ENCODE assay signal across 8 cellular contexts in the genomic region with DNA sequence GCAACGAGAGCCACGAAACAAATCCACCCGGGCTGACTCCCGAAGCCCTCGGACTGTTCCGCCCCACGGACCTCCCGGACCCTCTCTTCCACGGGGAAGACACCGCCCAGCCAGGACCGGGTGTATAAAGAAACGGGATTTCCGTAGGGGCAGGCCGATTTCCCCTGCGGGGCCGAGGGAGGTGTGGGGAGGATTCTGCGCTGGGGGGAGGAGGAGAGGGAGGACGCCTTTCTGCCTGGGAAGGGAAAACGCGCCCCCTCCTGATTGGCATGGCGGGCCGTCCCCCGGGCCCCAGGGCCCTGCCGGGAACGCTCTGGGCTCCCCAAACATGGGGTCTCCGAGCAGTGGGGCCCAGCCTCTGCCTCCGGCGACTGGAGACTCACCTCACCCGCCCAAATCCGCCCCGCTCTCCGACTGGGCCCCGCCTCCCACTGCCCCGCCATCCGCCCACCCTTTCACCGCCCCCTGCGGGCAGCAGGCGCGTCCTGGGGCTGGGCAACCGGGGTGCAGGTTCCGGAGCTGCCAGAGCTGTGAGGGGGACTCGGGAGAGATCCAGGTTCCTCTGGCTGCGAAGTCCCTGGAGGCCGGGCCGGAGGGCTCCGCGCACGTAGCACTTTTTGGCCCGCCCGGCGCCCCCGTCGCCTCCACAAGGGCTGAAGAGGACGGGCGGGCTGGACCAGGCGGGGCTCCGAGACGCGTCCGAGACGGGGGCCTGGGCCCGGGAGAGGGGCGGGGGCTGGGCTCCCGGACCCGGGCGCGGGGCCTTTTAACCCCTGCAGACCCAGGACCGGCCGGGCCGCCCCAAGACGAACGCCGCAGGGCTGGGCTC. TPM values are rescaled to one million over a fixed set of nuclear protein-coding genes. Genes with fewer than 3 reads are reported as not detected.
A peak's percentile ranks its signal among the peaks of the same experiment; 100 is the strongest.
DNase-seq lines count a peak whose midpoint lies in the region; ATAC-seq and TF ChIP-seq lines count a peak whose summit lies in the region.

No MANE protein-coding gene starts in this region.

- WGBS in gastroesophageal sphincter (ENCODE audit: low coverage in 1 of 2), 2 donors: 0% methylated on average over 3 of the region's 73 CpGs; no CpG with 5 or more reads in 1 of the 2 donors
- 0 to 1% (median 0%) methylated on average over 51 to 73 of the region's 73 CpGs for WGBS in ovary, 3 donors

- H3K4me1 Mint-ChIP-seq in activated T-helper 2 cell treated with anti-CD3 and anti-CD28 coated beads, Interferon-gamma antibody, Interleukin-2, Interleukin-4, amounts not matched to agents 10 μg/mL and 5 μg/mL and 100 μg/mL, durations not matched to agents 14 hours and 24 hours and 36 hours (ENCODE audit: low read depth): peaks cover 6% of the 10 kb centered on the region

- H3K36me3 ChIP-seq in gastroesophageal sphincter (peaks cover 0 to 23% of the 10 kb centered on the region in 2 donors), ovary (no peaks in the 10 kb centered on the region), upper lobe of right lung (peaks cover 18% of the 10 kb centered on the region)

- TF ChIP-seq CTCF in gastroesophageal sphincter (IDR thresholded peaks at IDR 0.05): peak in 3 of 4 experiments; percentile 2 to 63 (median 14)
- peak in 2 of 3 donors; percentile 35 to 44 for TF ChIP-seq CTCF in ovary (IDR thresholded peaks at IDR 0.05)
- TF ChIP-seq CTCF in upper lobe of right lung (IDR thresholded peaks at IDR 0.05): peak; percentile 28

- H3K4me3 Mint-ChIP-seq in activated T-helper 2 cell treated with anti-CD3 and anti-CD28 coated beads, Interferon-gamma antibody, Interleukin-2, Interleukin-4, amounts not matched to agents 10 μg/mL and 5 μg/mL and 100 μg/mL, durations not matched to agents 14 hours and 24 hours and 36 hours (ENCODE audit: low read depth): peak overlapping the region; percentile 75

- peaks cover 9% of the 10 kb centered on the region for H3K9me3 Mint-ChIP-seq in activated T-helper 2 cell treated with anti-CD3 and anti-CD28 coated beads, Interferon-gamma antibody, Interleukin-2, Interleukin-4, amounts not matched to agents 10 μg/mL and 5 μg/mL and 100 μg/mL, durations not matched to agents 14 hours and 24 hours and 36 hours

- peak overlapping the region; percentile 63 for H3K27ac Mint-ChIP-seq in activated T-helper 2 cell treated with anti-CD3 and anti-CD28 coated beads, Interferon-gamma antibody, Interleukin-2, Interleukin-4, amounts not matched to agents 10 μg/mL and 5 μg/mL and 100 μg/mL, durations not matched to agents 14 hours and 24 hours and 36 hours

- peaks cover 0 to 4% (median 0%) of the 10 kb centered on the region in 3 donors for H3K9me3 ChIP-seq in gastroesophageal sphincter
- H3K9me3 ChIP-seq in ovary: no peaks in the 10 kb centered on the region
- H3K9me3 ChIP-seq in upper lobe of right lung: no peaks in the 10 kb centered on the region

- H3K4me1 ChIP-seq in gastroesophageal sphincter (peaks cover 0 to 41% (median 20%) of the 10 kb centered on the region in 3 donors), ovary (ENCODE audit: insufficient read depth) (peaks cover 10% of the 10 kb centered on the region), upper lobe of right lung (peaks cover 21% of the 10 kb centered on the region)

- peak; percentile 47 to 71 for DNase-seq in NOMO-1 (lab: John Stamatoyannopoulos, UW; ENCODE audit: unreplicated experiment in 2 of 2)
- DNase-seq in NOMO-1 treated with dmso at 0.1 percent for 144 hours (lab: John Stamatoyannopoulos, UW; ENCODE audit: unreplicated experiment): no peak
- DNase-seq in NCI-H345 (lab: John Stamatoyannopoulos, UW): peak; percentile 79
- DNase-seq in activated T-helper 2 cell treated with anti-CD3 and anti-CD28 coated beads, Interferon-gamma antibody, Interleukin-2, Interleukin-4, amounts not matched to agents 10 μg/mL and 5 μg/mL and 100 μg/mL, durations not matched to agents 14 hours and 24 hours and 36 hours (ENCODE audit: low spot score): peak; percentile 69
- DNase-seq in ovary: peak; percentile 67 to 82 (median 81)
- peak; percentile 88 for DNase-seq in upper lobe of right lung

- ATAC-seq in HG02885 (IDR thresholded peaks at IDR 0.05; ENCODE audit: poor library complexity, unreplicated experiment) (peak; percentile 45), gastroesophageal sphincter (peak; percentile 77), upper lobe of right lung (peak; percentile 53)

- H3K4me3 ChIP-seq in gastroesophageal sphincter (peak overlapping the region; percentile 62 to 99), ovary (peak overlapping the region; percentile 69), upper lobe of right lung (peak overlapping the region; percentile 87)

- intact Hi-C loops in activated T-helper 2 cell treated with anti-CD3 and anti-CD28 coated beads, Interferon-gamma antibody, Interleukin-2, Interleukin-4, amounts not matched to agents 10 μg/mL and 5 μg/mL and 100 μg/mL, durations not matched to agents 14 hours and 24 hours and 36 hours (cut with micrococcal nuclease): loop anchor here (1.0 to 2.0 kb wide), 2 partner anchors 17 to 33 kb away; a partner anchor contains a TSS
- intact Hi-C loops in ovary (cut with DNase I) (no loop called here), upper lobe of right lung (cut with DNase I) (no loop called here)

- H3K27me3 ChIP-seq in gastroesophageal sphincter (no peaks in the 10 kb centered on the region), ovary (no peaks in the 10 kb centered on the region), upper lobe of right lung (no peaks in the 10 kb centered on the region)

- TF ChIP-seq EP300 in gastroesophageal sphincter (IDR thresholded peaks at IDR 0.05) (no peak), ovary (IDR thresholded peaks at IDR 0.05) (no peak)

- H3K27ac ChIP-seq in gastroesophageal sphincter (peak overlapping the region; percentile 26 to 98 (median 92)), ovary (peak overlapping the region; percentile 15 to 92), upper lobe of right lung (peak overlapping the region; percentile 97)

- H3K27me3 Mint-ChIP-seq in activated T-helper 2 cell treated with anti-CD3 and anti-CD28 coated beads, Interferon-gamma antibody, Interleukin-2, Interleukin-4, amounts not matched to agents 10 μg/mL and 5 μg/mL and 100 μg/mL, durations not matched to agents 14 hours and 24 hours and 36 hours (ENCODE audit: low read depth): peaks cover 9% of the 10 kb centered on the region

- TF ChIP-seq POLR2A in gastroesophageal sphincter (IDR thresholded peaks at IDR 0.05): no peak
- TF ChIP-seq POLR2A in ovary (IDR thresholded peaks at IDR 0.05): no peak

- peaks cover 33% of the 10 kb centered on the region for H3K36me3 Mint-ChIP-seq in activated T-helper 2 cell treated with anti-CD3 and anti-CD28 coated beads, Interferon-gamma antibody, Interleukin-2, Interleukin-4, amounts not matched to agents 10 μg/mL and 5 μg/mL and 100 μg/mL, durations not matched to agents 14 hours and 24 hours and 36 hours (ENCODE audit: low read depth)

RNA-seq across cellular contexts. Expression of a gene that starts 0.6 kb away (rescaled TPM):
- total RNA-seq in activated T-helper 2 cell treated with anti-CD3 and anti-CD28 coated beads, Interferon-gamma antibody, Interleukin-2, Interleukin-4, amounts not matched to agents 10 μg/mL and 5 μg/mL and 100 μg/mL, durations not matched to agents 14 hours and 24 hours and 36 hours: 135 and 143 TPM in 2 replicates
- total RNA-seq in gastroesophageal sphincter: 100 to 1,000 TPM; 114 to 256 (median 162) TPM
- 100 to 1,000 TPM in 6 of 7 donors, 10 to 100 TPM in 1; 53.8 to 315 (median 201) TPM for total RNA-seq in ovary
- 100 to 1,000 TPM in 1 of 2 donors, 1 to 10 TPM in 1; 4.9 to 232 TPM for polyA plus RNA-seq in ovary
- total RNA-seq in upper lobe of right lung: 355 TPM

RNA-seq across cellular contexts. Expression of a gene that starts 17.2 kb away (rescaled TPM):
- 0.32 and 0.46 TPM in 2 replicates for total RNA-seq in activated T-helper 2 cell treated with anti-CD3 and anti-CD28 coated beads, Interferon-gamma antibody, Interleukin-2, Interleukin-4, amounts not matched to agents 10 μg/mL and 5 μg/mL and 100 μg/mL, durations not matched to agents 14 hours and 24 hours and 36 hours
- 1 to 10 TPM in 1 of 4 donors, under 1 TPM in 2, not detected in 1; 0.13 to 2.1 (median 0.42) TPM for total RNA-seq in gastroesophageal sphincter
- total RNA-seq in ovary: under 1 TPM in 5 of 7 donors, not detected in 2; 0.08 to 0.46 (median 0.15) TPM
- polyA plus RNA-seq in ovary: under 1 TPM; 0.07 to 0.08 TPM
- 4.9 TPM for total RNA-seq in upper lobe of right lung

RNA-seq across cellular contexts. Expression of a gene that starts 21.1 kb away (rescaled TPM):
- 1.4 and 2.4 TPM in 2 replicates for total RNA-seq in activated T-helper 2 cell treated with anti-CD3 and anti-CD28 coated beads, Interferon-gamma antibody, Interleukin-2, Interleukin-4, amounts not matched to agents 10 μg/mL and 5 μg/mL and 100 μg/mL, durations not matched to agents 14 hours and 24 hours and 36 hours
- 1 to 10 TPM in 3 of 4 donors, under 1 TPM in 1; 0.47 to 6.5 (median 3.4) TPM for total RNA-seq in gastroesophageal sphincter
- total RNA-seq in ovary: under 1 TPM; 0.36 to 0.94 (median 0.69) TPM
- polyA plus RNA-seq in ovary: 1 to 10 TPM in 1 of 2 donors, under 1 TPM in 1; 0.25 to 1.3 TPM
- total RNA-seq in upper lobe of right lung: 0.67 TPM

RNA-seq across cellular contexts. Expression of a gene that starts 27.6 kb away (rescaled TPM):
- not detected in 2 replicates for total RNA-seq in activated T-helper 2 cell treated with anti-CD3 and anti-CD28 coated beads, Interferon-gamma antibody, Interleukin-2, Interleukin-4, amounts not matched to agents 10 μg/mL and 5 μg/mL and 100 μg/mL, durations not matched to agents 14 hours and 24 hours and 36 hours
- total RNA-seq in gastroesophageal sphincter: not detected
- not detected for total RNA-seq in ovary
- not detected for polyA plus RNA-seq in ovary
- total RNA-seq in upper lobe of right lung: not detected

RNA-seq across cellular contexts. Expression of a gene that starts 34.0 kb away (rescaled TPM):
- 0.18 and 0.27 TPM in 2 replicates for total RNA-seq in activated T-helper 2 cell treated with anti-CD3 and anti-CD28 coated beads, Interferon-gamma antibody, Interleukin-2, Interleukin-4, amounts not matched to agents 10 μg/mL and 5 μg/mL and 100 μg/mL, durations not matched to agents 14 hours and 24 hours and 36 hours
- total RNA-seq in gastroesophageal sphincter: under 1 TPM in 1 of 4 donors, not detected in 3; 0.27 TPM
- total RNA-seq in ovary: 1 to 10 TPM in 1 of 7 donors, under 1 TPM in 5, not detected in 1; 0.10 to 5.5 (median 0.36) TPM
- under 1 TPM in 1 of 2 donors, not detected in 1; 0.35 TPM for polyA plus RNA-seq in ovary
- 0.32 TPM for total RNA-seq in upper lobe of right lung
